In the genomic region with DNA sequence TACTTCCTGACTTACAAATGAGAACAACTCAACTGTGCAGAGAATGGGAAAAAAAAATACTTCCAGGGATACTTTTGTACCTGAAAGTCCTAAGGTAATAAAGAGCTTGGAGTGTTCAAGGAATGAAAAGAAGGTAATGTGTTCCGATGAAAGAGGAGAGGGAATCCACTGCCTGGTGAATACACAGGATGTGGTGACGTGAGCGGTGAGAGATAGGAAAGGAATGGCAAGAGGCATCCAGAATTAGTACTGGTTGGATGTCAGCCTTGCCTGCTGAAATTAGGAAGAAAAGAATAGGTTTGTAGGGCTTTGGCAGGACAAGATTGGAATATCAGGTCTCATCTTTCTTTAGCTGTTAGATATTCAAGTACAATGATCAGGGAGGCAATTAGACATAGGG, we compare ENCODE assay signal across 29 cellular contexts.
DNase-seq lines count a peak whose midpoint lies in the region; ATAC-seq and TF ChIP-seq lines count a peak whose summit lies in the region.
"Had no signal": no experiment of that assay in that cellular context is flagged by ENCODE, and none has a peak within 500 bp of the region (broad histone marks: within the 10 kb centered on the region; RNA-seq: fewer than 3 reads in every experiment).

No MANE protein-coding gene starts in this region.

- peaks cover 5% of the 10 kb centered on the region for H3K4me1 ChIP-seq in mesodermal cell (ENCODE audit: control insufficient read depth, insufficient read depth, low read length, poor library complexity, severe bottlenecking)
- H3K4me1 ChIP-seq: BLaER1 treated with 17β-estradiol and CSF1 and Interleukin-3, amounts not matched to agents 10 nM and 100 nM; esophagus squamous epithelium; gastrocnemius medialis had no signal

- no peaks in the 10 kb centered on the region for H3K36me3 ChIP-seq in mesodermal cell (ENCODE audit: control insufficient read depth, insufficient read depth, low read length)
- H3K36me3 ChIP-seq: BLaER1 treated with 17β-estradiol and CSF1 and Interleukin-3, amounts not matched to agents 10 nM and 100 nM; brain microvascular endothelial cell; esophagus squamous epithelium; gastrocnemius medialis had no signal

- H3K27ac ChIP-seq in mesodermal cell (ENCODE audit: low read depth, low read length, severe bottlenecking) (peak overlapping the region; percentile 50), substantia nigra (ENCODE audit: low read depth, low read length, poor library complexity, severe bottlenecking) (no peak overlapping the region)
- H3K27ac ChIP-seq: BLaER1 treated with 17β-estradiol and CSF1 and Interleukin-3, amounts not matched to agents 10 nM and 100 nM; brain microvascular endothelial cell; esophagus squamous epithelium; gastrocnemius medialis had no signal

- H3K4me3 ChIP-seq in epithelial cell of esophagus (ENCODE audit: low read length), result no peak overlapping the region
- no peak overlapping the region for H3K4me3 ChIP-seq in mesodermal cell (ENCODE audit: extremely low read depth, insufficient read depth, low read length, poor library complexity, severe bottlenecking)
- H3K4me3 ChIP-seq: BLaER1 treated with 17β-estradiol and CSF1 and Interleukin-3, amounts not matched to agents 10 nM and 100 nM; esophagus squamous epithelium; gastrocnemius medialis; GM23338 had no signal

- TF ChIP-seq CTCF in epithelial cell of esophagus (IDR thresholded peaks at IDR 0.05; ENCODE audit: insufficient read depth, low read depth, low read length, missing control alignments), result no peak

- ATAC-seq in GM19328 (IDR thresholded peaks at IDR 0.05; ENCODE audit: unreplicated experiment), result no peak
- ATAC-seq: effector memory CD8-positive, alpha-beta T cell; gastrocnemius medialis; GM23338; natural killer cell; sciatic nerve; stimulated activated naive CD8-positive, alpha-beta T cell treated with anti-CD3 and anti-CD28 coated beads, Interleukin-15, Interleukin-2, amounts not matched to agents 100 U/mL and 50 U/mL, for 24 hours had no signal

- 94 to 100% methylated on average over 3 of the region's 3 CpGs for WGBS in mesodermal cell (ENCODE audit: insufficient coverage in 2 of 2), 2 experiments

- H3K9me3 ChIP-seq in mesodermal cell (ENCODE audit: control insufficient read depth, low read length), result no peaks in the 10 kb centered on the region
- H3K9me3 ChIP-seq: BLaER1 treated with 17β-estradiol and CSF1 and Interleukin-3, amounts not matched to agents 10 nM and 100 nM; esophagus squamous epithelium; gastrocnemius medialis had no signal

- peak; percentile 53 for DNase-seq in HK-2 (ENCODE audit: unreplicated experiment)
- DNase-seq in RPMI7951 (ENCODE audit: low read depth), result peak; percentile 54
- peak; percentile 44 for DNase-seq in epithelial cell of esophagus (ENCODE audit: low read depth)
- no peak for DNase-seq in substantia nigra (lab: John Stamatoyannopoulos, UW)
- no peak for DNase-seq in mucosa of gallbladder (ENCODE audit: low spot score)
- no peak for DNase-seq in DMS53 treated with DMSO at 0.1 percent for 48 hours (lab: John Stamatoyannopoulos, UW; ENCODE audit: unreplicated experiment)
- DNase-seq: activated B cell treated with CpG ODN at 0.5 μM for 24 hours; activated CD4-positive, alpha-beta memory T cell treated with anti-CD3 and anti-CD28 coated beads for 36 hours; activated effector memory CD4-positive, alpha-beta T cell treated with Interleukin-2 at 50 U/mL for 16 hours; activated naive CD8-positive, alpha-beta T cell treated with anti-CD3 and anti-CD28 coated beads, Interleukin-2, amount 10 ng/mL, durations not matched to agents 7 days and 5 days; brain microvascular endothelial cell; COR-L47; DMS79; effector memory CD8-positive, alpha-beta T cell; esophagus squamous epithelium; gastrocnemius medialis; GF-D8; natural killer cell; NCI-H1048; NCI-H187; NCI-H774; SHP77; stimulated activated CD4-positive, alpha-beta T cell treated with anti-CD3 and anti-CD28 coated beads, Interleukin-15, amount 100 ng/mL, for 24 hours; stimulated activated naive CD8-positive, alpha-beta T cell treated with anti-CD3 and anti-CD28 coated beads, Interleukin-15, Interleukin-2, amounts not matched to agents 100 U/mL and 50 U/mL, for 24 hours had no signal

Comparison
In these comparisons a context has a peak if more than half of its experiments do, and no peak if none do; other contexts are left out.
1. DNase-seq: peak in HK-2 (single experiment), RPMI7951 (single experiment) and epithelial cell of esophagus (single experiment); none in substantia nigra (0 of 49), mucosa of gallbladder (single experiment) and DMS53 treated with DMSO at 0.1 percent for 48 hours (single experiment).